In the genomic region with DNA sequence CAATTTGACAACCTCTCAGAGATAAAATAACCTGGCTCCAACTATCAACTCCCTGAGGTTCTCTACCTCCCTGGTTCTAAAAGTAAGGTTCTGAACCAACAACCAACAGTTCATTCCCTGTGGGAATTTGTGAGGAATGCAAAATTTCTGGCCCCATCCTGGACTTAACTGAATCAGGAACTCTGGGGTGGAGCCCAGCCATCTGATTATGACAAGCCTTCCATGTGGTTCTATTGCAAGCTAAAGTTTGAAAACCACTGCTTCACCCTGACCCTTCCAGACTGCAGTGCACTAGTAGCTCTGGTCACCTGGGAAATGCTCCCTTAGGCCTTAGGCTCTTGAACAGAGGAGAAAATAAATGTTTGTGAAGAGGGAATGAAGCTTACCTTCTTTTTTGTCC, we compare ENCODE assay signal across 16 cellular contexts.
"Had no signal": no experiment of that assay in that cellular context is flagged by ENCODE, and none has a peak within 500 bp of the region (broad histone marks: within the 10 kb centered on the region; RNA-seq: fewer than 3 reads in every experiment).

No MANE protein-coding gene starts in this region.

- H3K27me3 ChIP-seq: ascending aorta, neutrophil had no signal

- H3K9me3 Mint-ChIP-seq: activated CD4-positive, alpha-beta memory T cell treated with anti-CD3 and anti-CD28 coated beads for 36 hours; endodermal cell; stimulated activated naive CD8-positive, alpha-beta T cell treated with anti-CD3 and anti-CD28 coated beads, Interleukin-15, amount 100 ng/mL, for 72 hours had no signal

- FAIRE-seq: bronchial epithelial cell, keratinocyte had no signal

- H3K4me1 ChIP-seq: ascending aorta had no signal

- H3K4me3 ChIP-seq: ascending aorta, skin epidermis, thoracic aorta had no signal

- H3K9me3 ChIP-seq: ascending aorta, neutrophil, thoracic aorta had no signal

- H3K36me3 ChIP-seq: ascending aorta, neutrophil, thoracic aorta had no signal

- H3K27ac ChIP-seq: ascending aorta, neutrophil, thoracic aorta had no signal

- DNase-seq: activated CD4-positive, alpha-beta memory T cell treated with anti-CD3 and anti-CD28 coated beads for 36 hours; activated CD4-positive, alpha-beta T cell treated with anti-CD3 and anti-CD28 coated beads for 36 hours; activated CD8-positive, alpha-beta memory T cell treated with anti-CD3 and anti-CD28 coated beads, Interleukin-2, amount 10 ng/mL, durations not matched to agents 7 days and 5 days; activated gamma-delta T cell treated with Interleukin-2 at 50 U/mL for 16 hours; activated T-cell treated with anti-CD3 and anti-CD28 coated beads, Interleukin-2, amount 50 U/mL, for 1 hour; endodermal cell; naive thymus-derived CD8-positive, alpha-beta T cell; stimulated activated CD4-positive, alpha-beta T cell treated with anti-CD3 and anti-CD28 coated beads, Interleukin-4, amount 100 ng/mL, for 24 hours; stimulated activated naive CD8-positive, alpha-beta T cell treated with anti-CD3 and anti-CD28 coated beads, Interleukin-15, amount 100 ng/mL, for 72 hours had no signal

- H3K4me1 Mint-ChIP-seq: endodermal cell; naive thymus-derived CD8-positive, alpha-beta T cell had no signal

- H3K4me3 Mint-ChIP-seq: activated CD4-positive, alpha-beta memory T cell treated with anti-CD3 and anti-CD28 coated beads for 36 hours; activated CD4-positive, alpha-beta T cell treated with anti-CD3 and anti-CD28 coated beads for 36 hours; activated CD8-positive, alpha-beta memory T cell treated with anti-CD3 and anti-CD28 coated beads, Interleukin-2, amount 10 ng/mL, durations not matched to agents 7 days and 5 days; endodermal cell; naive thymus-derived CD8-positive, alpha-beta T cell; stimulated activated naive CD8-positive, alpha-beta T cell treated with anti-CD3 and anti-CD28 coated beads, Interleukin-15, amount 100 ng/mL, for 72 hours had no signal

- H3K27me3 Mint-ChIP-seq: activated CD4-positive, alpha-beta memory T cell treated with anti-CD3 and anti-CD28 coated beads for 36 hours; activated CD4-positive, alpha-beta T cell treated with anti-CD3 and anti-CD28 coated beads for 36 hours; activated CD8-positive, alpha-beta memory T cell treated with anti-CD3 and anti-CD28 coated beads, Interleukin-2, amount 10 ng/mL, durations not matched to agents 7 days and 5 days; naive thymus-derived CD8-positive, alpha-beta T cell; stimulated activated naive CD8-positive, alpha-beta T cell treated with anti-CD3 and anti-CD28 coated beads, Interleukin-15, amount 100 ng/mL, for 72 hours had no signal

- ATAC-seq: activated CD4-positive, alpha-beta T cell treated with anti-CD3 and anti-CD28 coated beads for 36 hours; activated CD8-positive, alpha-beta memory T cell treated with anti-CD3 and anti-CD28 coated beads, Interleukin-2, amount 10 ng/mL, durations not matched to agents 7 days and 5 days; left lobe of liver; naive thymus-derived CD8-positive, alpha-beta T cell; stimulated activated naive CD8-positive, alpha-beta T cell treated with anti-CD3 and anti-CD28 coated beads, Interleukin-15, amount 100 ng/mL, for 72 hours had no signal

- H3K27ac Mint-ChIP-seq: activated CD8-positive, alpha-beta memory T cell treated with anti-CD3 and anti-CD28 coated beads, Interleukin-2, amount 10 ng/mL, durations not matched to agents 7 days and 5 days; endodermal cell; naive thymus-derived CD8-positive, alpha-beta T cell had no signal

- H3K36me3 Mint-ChIP-seq: activated CD4-positive, alpha-beta memory T cell treated with anti-CD3 and anti-CD28 coated beads for 36 hours had no signal
